In genomic region chr6:29964904-29965872, GRCh38 we compare ENCODE assay signal across 1 cellular context.
A peak's percentile ranks its signal among the peaks of the same experiment; 100 is the strongest.
TF ChIP-seq lines count a peak whose summit lies in the region.

No MANE protein-coding gene starts in this region.

TF ChIP-seq in HepG2, 621 proteins besides CTCF, POLR2A, EP300 and RAD21 (continued from another document and continues in another):
- TF ChIP-seq HNF1B (CRISPR knock-in tag; IDR thresholded peaks at IDR 0.05) (peak; percentile 85), GTF3A (CRISPR knock-in tag; conservative IDR thresholded peaks at IDR 0.05) (no peak), RORA (CRISPR knock-in tag; IDR thresholded peaks at IDR 0.05) (no peak), HOXA9 (CRISPR knock-in tag; IDR thresholded peaks at IDR 0.05; ENCODE audit: borderline replicate concordance) (no peak), ZNF737 (CRISPR knock-in tag; IDR thresholded peaks at IDR 0.05; ENCODE audit: borderline replicate concordance) (no peak), ZNF609 (CRISPR knock-in tag; IDR thresholded peaks at IDR 0.05; ENCODE audit: borderline replicate concordance) (peak; percentile 70; the same call in 1 of the 2 replicates), E2F5 (CRISPR knock-in tag; conservative IDR thresholded peaks at IDR 0.05) (no peak), ZNF766 (CRISPR knock-in tag; IDR thresholded peaks at IDR 0.05; ENCODE audit: borderline replicate concordance) (no peak), HOXD1 (CRISPR knock-in tag; IDR thresholded peaks at IDR 0.05) (no peak), CEBPG (CRISPR knock-in tag; IDR thresholded peaks at IDR 0.05) (peak; percentile 52; the same call in 1 of the 2 replicates), HOXA7 (CRISPR knock-in tag; IDR thresholded peaks at IDR 0.05) (no peak), HNRNPK (IDR thresholded peaks at IDR 0.05; ENCODE audit: low read depth, low read length, poor library complexity, severe bottlenecking) (no peak), SNAPC2 (CRISPR knock-in tag; IDR thresholded peaks at IDR 0.05) (peak; percentile 75; the same call in 1 of the 2 replicates), ZNF121 (CRISPR knock-in tag; IDR thresholded peaks at IDR 0.05) (no peak), ZNF496 (CRISPR knock-in tag; IDR thresholded peaks at IDR 0.05; ENCODE audit: insufficient replicate concordance) (no peak), ZBTB49 (CRISPR knock-in tag; IDR thresholded peaks at IDR 0.05; ENCODE audit: borderline replicate concordance) (no peak), ZNF260 (CRISPR knock-in tag; IDR thresholded peaks at IDR 0.05; ENCODE audit: borderline replicate concordance, low read depth) (no peak), NFIC (IDR thresholded peaks at IDR 0.05; ENCODE audit: low read length) (no peak; the same call in 1 of the 2 replicates), ZNF572 (CRISPR knock-in tag; IDR thresholded peaks at IDR 0.05) (no peak), ARID4A (CRISPR knock-in tag; IDR thresholded peaks at IDR 0.05; ENCODE audit: borderline replicate concordance) (peak; percentile 83; the same call in 1 of the 2 replicates), ZBED4 (CRISPR knock-in tag; IDR thresholded peaks at IDR 0.05; ENCODE audit: borderline replicate concordance) (peak; percentile 82; the same call in 1 of the 2 replicates), HOXA3 (CRISPR knock-in tag; IDR thresholded peaks at IDR 0.05) (peak; percentile 67; the same call in 1 of the 2 replicates), NFYC (CRISPR knock-in tag; IDR thresholded peaks at IDR 0.05) (no peak), PHB2 (IDR thresholded peaks at IDR 0.05; ENCODE audit: partially characterized antibody) (no peak), HOXA5 (CRISPR knock-in tag; IDR thresholded peaks at IDR 0.05) (peak; percentile 16; the same call in 1 of the 2 replicates), HNRNPLL (IDR thresholded peaks at IDR 0.05; ENCODE audit: low read depth, low read length, poor library complexity, severe bottlenecking) (peak; percentile 30), ZSCAN25 (CRISPR knock-in tag; IDR thresholded peaks at IDR 0.05) (peak; percentile 50; the same call in 1 of the 2 replicates), CBX5 (CRISPR knock-in tag; IDR thresholded peaks at IDR 0.05; ENCODE audit: borderline replicate concordance) (peak; percentile 88; the same call in 1 of the 2 replicates), SRY (CRISPR knock-in tag; IDR thresholded peaks at IDR 0.05) (no peak), SRSF9 (IDR thresholded peaks at IDR 0.05; ENCODE audit: borderline replicate concordance, insufficient read depth, low read depth, low read length, poor library complexity, severe bottlenecking) (no peak), MIXL1 (CRISPR knock-in tag; IDR thresholded peaks at IDR 0.05) (peak; percentile 83), ZNF34 (CRISPR knock-in tag; IDR thresholded peaks at IDR 0.05; ENCODE audit: borderline replicate concordance) (no peak), HNF4G (IDR thresholded peaks at IDR 0.05; ENCODE audit: borderline replicate concordance, low read depth, low read length) (no peak), HNF4G (CRISPR knock-in tag; IDR thresholded peaks at IDR 0.05; ENCODE audit: borderline replicate concordance, low read depth) (no peak; the same call in 1 of the 2 replicates), NFRKB (IDR thresholded peaks at IDR 0.05) (no peak), PRDM4 (CRISPR knock-in tag; IDR thresholded peaks at IDR 0.05; ENCODE audit: borderline replicate concordance) (no peak), MYPOP (CRISPR knock-in tag; IDR thresholded peaks at IDR 0.05) (peak; percentile 46; the same call in 1 of the 2 replicates), ZNF160 (CRISPR knock-in tag; IDR thresholded peaks at IDR 0.05) (no peak), PHF5A (CRISPR knock-in tag; IDR thresholded peaks at IDR 0.05; ENCODE audit: low read depth, unreplicated experiment) (peak; percentile 89)
